In the genomic region with DNA sequence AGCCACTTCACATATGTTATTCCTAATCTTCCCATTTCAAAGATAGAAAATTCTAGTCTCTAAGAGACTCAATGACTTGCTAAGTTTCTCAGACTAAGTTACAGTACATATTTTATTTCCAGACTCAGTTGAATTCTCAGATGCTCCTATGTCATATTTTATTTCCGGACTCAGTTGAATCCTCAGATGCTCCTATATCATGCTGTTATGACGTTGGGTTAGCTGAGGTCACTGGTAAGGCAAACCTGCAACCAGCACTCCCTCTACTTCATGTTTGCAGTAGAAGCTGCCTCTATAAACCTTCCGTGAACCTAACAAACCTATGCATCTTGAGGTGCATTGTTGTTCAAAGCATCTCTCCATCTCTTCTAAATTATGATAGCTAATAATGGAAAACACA, we compare ENCODE assay signal across 1 cellular context.
TF ChIP-seq lines count a peak whose summit lies in the region.

No MANE protein-coding gene starts in this region.

TF ChIP-seq in GM12878, 131 proteins besides CTCF, POLR2A, EP300 and RAD21 (continued from another document):
- TF ChIP-seq, protein P1, sequence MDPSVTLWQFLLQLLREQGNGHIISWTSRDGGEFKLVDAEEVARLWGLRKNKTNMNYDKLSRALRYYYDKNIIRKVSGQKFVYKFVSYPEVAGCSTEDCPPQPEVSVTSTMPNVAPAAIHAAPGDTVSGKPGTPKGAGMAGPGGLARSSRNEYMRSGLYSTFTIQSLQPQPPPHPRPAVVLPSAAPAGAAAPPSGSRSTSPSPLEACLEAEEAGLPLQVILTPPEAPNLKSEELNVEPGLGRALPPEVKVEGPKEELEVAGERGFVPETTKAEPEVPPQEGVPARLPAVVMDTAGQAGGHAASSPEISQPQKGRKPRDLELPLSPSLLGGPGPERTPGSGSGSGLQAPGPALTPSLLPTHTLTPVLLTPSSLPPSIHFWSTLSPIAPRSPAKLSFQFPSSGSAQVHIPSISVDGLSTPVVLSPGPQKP (IDR thresholded peaks at IDR 0.05; ENCODE audit: low read depth, low read length), result no peak
TF ChIP-seq in GM12878: peak in this region for 0.
